10 cellular contexts compared by ENCODE assay signal in the genomic region with DNA sequence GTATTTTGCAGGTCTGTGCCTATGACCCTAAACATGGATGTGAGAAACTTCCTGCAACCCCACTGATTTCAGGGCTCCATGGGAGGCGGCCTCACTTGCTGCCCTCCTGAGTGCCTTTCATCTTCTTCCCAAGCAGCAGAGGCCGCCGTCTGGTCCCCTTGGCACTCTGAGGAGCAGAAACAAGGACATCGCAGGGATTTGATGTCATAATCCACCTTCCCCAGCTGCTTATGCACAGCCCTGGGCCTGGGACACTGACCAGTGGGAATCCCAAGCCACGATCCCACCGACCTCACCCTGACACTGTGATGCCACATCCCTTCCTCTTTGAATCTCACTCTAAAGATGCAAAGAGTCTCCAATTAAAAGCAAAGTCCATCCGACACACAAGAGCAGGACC. TPM values are rescaled to one million over a fixed set of nuclear protein-coding genes. Genes with fewer than 3 reads are reported as not detected.
DNase-seq lines count a peak whose midpoint lies in the region; ATAC-seq and TF ChIP-seq lines count a peak whose summit lies in the region.
"Had no signal": no experiment of that assay in that cellular context is flagged by ENCODE, and none has a peak within 500 bp of the region (broad histone marks: within the 10 kb centered on the region; RNA-seq: fewer than 3 reads in every experiment).

No MANE protein-coding gene starts in this region.

- peak overlapping the region; percentile 92 for H3K27ac Mint-ChIP-seq in activated naive CD8-positive, alpha-beta T cell
- H3K27ac Mint-ChIP-seq in naive B cell, result peak overlapping the region in 5 of 6 donors; percentile 76 to 96 (median 92)

- no peak overlapping the region for H3K4ac ChIP-seq in trophoblast cell (ENCODE audit: low read depth, low read length)

- H2AFZ ChIP-seq in trophoblast cell (ENCODE audit: insufficient read depth, low read length, poor library complexity), result no peak overlapping the region

- H2AK5ac ChIP-seq in trophoblast cell (ENCODE audit: low read length), result no peak overlapping the region

- no peak for DNase-seq in right cardiac atrium
- no peak for DNase-seq in left ventricle myocardium superior
- DNase-seq in naive B cell, result no peak
- no peak for DNase-seq in vagina (ENCODE audit: extremely low spot score in 2 of 2)
- DNase-seq in brain microvascular endothelial cell, result no peak
- DNase-seq in trophoblast cell, result no peak
- no peak for DNase-seq in mesenteric fat pad (ENCODE audit: low spot score)
- DNase-seq: activated CD4-positive, CD25-positive, alpha-beta regulatory T cell treated with anti-CD3 and anti-CD28 coated beads, Interleukin-2, amount 50 U/mL, for 72 hours; NCI-H2029 had no signal

- H3K9ac ChIP-seq in trophoblast cell (ENCODE audit: low read length), result no peak overlapping the region

- H3K27me3 Mint-ChIP-seq in activated naive CD8-positive, alpha-beta T cell, result no peaks in the 10 kb centered on the region
- H3K27me3 Mint-ChIP-seq in naive B cell, result no peaks in the 10 kb centered on the region

- intact Hi-C loops in right cardiac atrium (cut with DNase I) (no loop called here), left ventricle myocardium superior (cut with micrococcal nuclease) (no loop called here), vagina (cut with DNase I) (no loop called here)

- no peaks in the 10 kb centered on the region for H3K79me1 ChIP-seq in trophoblast cell (ENCODE audit: low read length)

- H3K9me3 Mint-ChIP-seq in activated naive CD8-positive, alpha-beta T cell (ENCODE audit: low read depth), result no peaks in the 10 kb centered on the region
- H3K9me3 Mint-ChIP-seq in naive B cell, result no peaks in the 10 kb centered on the region

- ATAC-seq in right cardiac atrium, result no peak
- no peak for ATAC-seq in left ventricle myocardium superior
- no peak for ATAC-seq in naive B cell (ENCODE audit: low read depth in 2 of 2)

- no peak overlapping the region for H2BK12ac ChIP-seq in trophoblast cell (ENCODE audit: low read length)

- H3K79me2 ChIP-seq in trophoblast cell (ENCODE audit: control insufficient read depth, insufficient read depth, low read length, poor library complexity), result no peaks in the 10 kb centered on the region

- H4K91ac ChIP-seq in trophoblast cell (ENCODE audit: low read depth, low read length), result no peak overlapping the region

- no peak for TF ChIP-seq CTCF in vagina (IDR thresholded peaks at IDR 0.05)
- no peak for TF ChIP-seq CTCF in brain microvascular endothelial cell (IDR thresholded peaks at IDR 0.05; ENCODE audit: low read depth, low read length, missing control alignments)

- no peak overlapping the region for H3K4me2 ChIP-seq in trophoblast cell (ENCODE audit: low read length)

- H3K9me3 ChIP-seq in right cardiac atrium (ENCODE audit: control insufficient read depth, low read length) (no peaks in the 10 kb centered on the region), vagina (no peaks in the 10 kb centered on the region), trophoblast cell (ENCODE audit: insufficient read depth, low read depth, low read length) (no peaks in the 10 kb centered on the region)

- H3K36me3 Mint-ChIP-seq in activated naive CD8-positive, alpha-beta T cell, result no peaks in the 10 kb centered on the region
- H3K36me3 Mint-ChIP-seq in naive B cell, result no peaks in the 10 kb centered on the region

- no peak overlapping the region for H4K12ac ChIP-seq in trophoblast cell (ENCODE audit: low read depth, low read length)

- no peak overlapping the region for H3K23ac ChIP-seq in trophoblast cell (ENCODE audit: low read length)

- no peak overlapping the region for H3K14ac ChIP-seq in trophoblast cell (ENCODE audit: low read length)

- H3K4me3 ChIP-seq in right cardiac atrium (ENCODE audit: low read length) (no peak overlapping the region), vagina (no peak overlapping the region), brain microvascular endothelial cell (ENCODE audit: low read depth, low read length) (no peak overlapping the region), trophoblast cell (ENCODE audit: low read depth, low read length) (no peak overlapping the region)

- H3K18ac ChIP-seq in trophoblast cell (ENCODE audit: low read length), result no peak overlapping the region

- H3K27ac ChIP-seq in right cardiac atrium (ENCODE audit: low read length) (peak overlapping the region; percentile 30), vagina (peak overlapping the region; percentile 58), brain microvascular endothelial cell (no peak overlapping the region), trophoblast cell (ENCODE audit: low read depth, low read length) (no peak overlapping the region)

- H2BK5ac ChIP-seq in trophoblast cell (ENCODE audit: low read depth, low read length, poor library complexity), result no peak overlapping the region

- H2BK120ac ChIP-seq in trophoblast cell (ENCODE audit: insufficient read depth, low read length, poor library complexity), result no peak overlapping the region

- H3K36me3 ChIP-seq in vagina (peaks cover 0 to 21% of the 10 kb centered on the region in 2 donors), brain microvascular endothelial cell (replicated peaks) (peaks cover 17% of the 10 kb centered on the region), trophoblast cell (ENCODE audit: control insufficient read depth in 1 of 2, insufficient read depth in 2 of 2, low read length in 2 of 2) (peaks cover 27 to 41% of the 10 kb centered on the region in 2 experiments)

- no peak overlapping the region for H4K8ac ChIP-seq in trophoblast cell (ENCODE audit: low read depth, low read length)

- H3K4me1 ChIP-seq in right cardiac atrium (ENCODE audit: control insufficient read depth, insufficient read depth, low read length) (peaks cover 5% of the 10 kb centered on the region), vagina (peaks cover 53% of the 10 kb centered on the region), trophoblast cell (ENCODE audit: control insufficient read depth in 1 of 2, insufficient read depth in 2 of 2, low read length in 2 of 2) (peaks cover 6 to 9% of the 10 kb centered on the region in 2 experiments)

- in situ Hi-C loops in brain microvascular endothelial cell (cut with HindIII; ENCODE audit: low pct_ligation_motif_present, low sequenced_read_pairs), result no loop called here

- no peaks in the 10 kb centered on the region for H3K27me3 ChIP-seq in right cardiac atrium (ENCODE audit: control insufficient read depth, insufficient read depth)
- H3K27me3 ChIP-seq in vagina, result no peaks in the 10 kb centered on the region
- no peaks in the 10 kb centered on the region for H3K27me3 ChIP-seq in brain microvascular endothelial cell (replicated peaks)
- H3K27me3 ChIP-seq in trophoblast cell (ENCODE audit: insufficient read depth, low read length), result no peaks in the 10 kb centered on the region

- WGBS in right cardiac atrium, result 87% methylated on average over 7 of the region's 7 CpGs
- no CpG with 5 or more reads among the region's 7 CpGs for WGBS in trophoblast cell (ENCODE audit: extremely low coverage, insufficient coverage, insufficient read length)

- TF ChIP-seq POLR2A in vagina (IDR thresholded peaks at IDR 0.05), result no peak

- H3K4me1 Mint-ChIP-seq in activated naive CD8-positive, alpha-beta T cell (ENCODE audit: low read depth), result peaks cover 91% of the 10 kb centered on the region
- peaks cover 44 to 79% (median 55%) of the 10 kb centered on the region in 3 donors for H3K4me1 Mint-ChIP-seq in naive B cell

- H3K4me3 Mint-ChIP-seq in activated naive CD8-positive, alpha-beta T cell, result peak overlapping the region; percentile 78
- H3K4me3 Mint-ChIP-seq in naive B cell, result peak overlapping the region; percentile 57 to 89 (median 84)

RNA-seq across cellular contexts. Expression of a gene that starts 7.7 kb away (rescaled TPM):
- 10 to 100 TPM; 10.0 to 18.2 (median 13.7) TPM for total RNA-seq in right cardiac atrium
- 7.3 TPM for polyA plus RNA-seq in right cardiac atrium
- 11.9 TPM for total RNA-seq in left ventricle myocardium superior
- polyA plus RNA-seq in naive B cell (ENCODE audit: low read depth in 6 of 6), result 1 to 10 TPM; 1.7 to 5.1 (median 3.6) TPM
- 48.9 TPM for total RNA-seq in vagina
- polyA plus RNA-seq in trophoblast cell (2013), result 21.4 and 23.0 TPM in 2 replicates
- total RNA-seq in mesenteric fat pad, result 24.2 TPM

RNA-seq across cellular contexts. Expression of a gene that starts 44.3 kb away (rescaled TPM):
- total RNA-seq in right cardiac atrium (1 to 10 TPM; 4.8 to 7.1 (median 5.6) TPM), left ventricle myocardium superior (6.6 TPM), vagina (18.2 TPM), mesenteric fat pad (64.7 TPM)
- polyA plus RNA-seq in right cardiac atrium (7.0 TPM), naive B cell (ENCODE audit: low read depth in 6 of 6) (under 1 TPM in 1 of 6 donors, not detected in 5; 0.12 TPM)
- polyA plus RNA-seq in trophoblast cell (2013), result 5.6 and 6.2 TPM in 2 replicates

RNA-seq across cellular contexts. Expression of a gene that starts 55.2 kb away (rescaled TPM):
- total RNA-seq in right cardiac atrium (10 to 100 TPM; 13.8 to 17.5 (median 15.5) TPM), left ventricle myocardium superior (11.7 TPM), vagina (52.8 TPM), mesenteric fat pad (41.6 TPM)
- polyA plus RNA-seq in right cardiac atrium (9.6 TPM), naive B cell (ENCODE audit: low read depth in 6 of 6) (10 to 100 TPM in 5 of 6 donors, 1 to 10 TPM in 1; 6.2 to 29.8 (median 16.4) TPM)
- 13.2 and 14.3 TPM in 2 replicates for polyA plus RNA-seq in trophoblast cell (2013)

Comparison
In these comparisons a context has a peak if more than half of its experiments do, and no peak if none do; other contexts are left out.
1. H3K27ac ChIP-seq: peak in right cardiac atrium (single experiment) and vagina (single experiment); none in brain microvascular endothelial cell (single experiment) and trophoblast cell (single experiment).